5 cellular contexts compared by ENCODE assay signal in the genomic region with DNA sequence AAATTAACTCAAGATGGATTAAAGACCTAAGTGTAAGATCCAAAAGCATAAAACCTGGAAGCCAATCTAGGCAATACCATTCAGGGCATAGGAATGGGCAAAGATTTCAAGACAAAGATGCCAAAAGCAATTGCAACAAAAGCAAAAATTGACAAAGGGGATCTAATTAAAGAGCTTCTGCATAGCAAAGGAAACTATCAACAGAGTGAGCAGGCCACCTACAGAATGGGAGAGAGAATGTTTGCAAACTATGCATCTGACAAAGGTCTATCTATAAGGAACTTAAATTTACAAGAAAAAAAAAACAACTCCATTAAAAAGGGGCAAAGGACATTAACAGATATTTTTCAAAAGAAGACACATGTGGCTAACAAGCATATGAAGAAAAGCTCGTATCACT.
"Had no signal": no experiment of that assay in that cellular context is flagged by ENCODE, and none has a peak within 500 bp of the region (broad histone marks: within the 10 kb centered on the region; RNA-seq: fewer than 3 reads in every experiment).

No MANE protein-coding gene starts in this region.

- ATAC-seq: K562 had no signal

- H3K4me3 ChIP-seq: GM23248, K562 had no signal

- H2AFZ ChIP-seq: GM23248 had no signal

- DNase-seq: GM23248, H7, HCEC 1CT, IMR-90 had no signal

- H3K9ac ChIP-seq: GM23248 had no signal

- H3K27ac ChIP-seq: GM23248 had no signal
